ENCODE assay signal across 1 cellular context in genomic region chr14:102540310-102541028, GRCh38.
TF ChIP-seq lines count a peak whose summit lies in the region.

No MANE protein-coding gene starts in this region.

TF ChIP-seq in GM23338, 12 proteins besides CTCF, POLR2A, EP300 and RAD21 (continued from another document):
- TF ChIP-seq, protein P1, sequence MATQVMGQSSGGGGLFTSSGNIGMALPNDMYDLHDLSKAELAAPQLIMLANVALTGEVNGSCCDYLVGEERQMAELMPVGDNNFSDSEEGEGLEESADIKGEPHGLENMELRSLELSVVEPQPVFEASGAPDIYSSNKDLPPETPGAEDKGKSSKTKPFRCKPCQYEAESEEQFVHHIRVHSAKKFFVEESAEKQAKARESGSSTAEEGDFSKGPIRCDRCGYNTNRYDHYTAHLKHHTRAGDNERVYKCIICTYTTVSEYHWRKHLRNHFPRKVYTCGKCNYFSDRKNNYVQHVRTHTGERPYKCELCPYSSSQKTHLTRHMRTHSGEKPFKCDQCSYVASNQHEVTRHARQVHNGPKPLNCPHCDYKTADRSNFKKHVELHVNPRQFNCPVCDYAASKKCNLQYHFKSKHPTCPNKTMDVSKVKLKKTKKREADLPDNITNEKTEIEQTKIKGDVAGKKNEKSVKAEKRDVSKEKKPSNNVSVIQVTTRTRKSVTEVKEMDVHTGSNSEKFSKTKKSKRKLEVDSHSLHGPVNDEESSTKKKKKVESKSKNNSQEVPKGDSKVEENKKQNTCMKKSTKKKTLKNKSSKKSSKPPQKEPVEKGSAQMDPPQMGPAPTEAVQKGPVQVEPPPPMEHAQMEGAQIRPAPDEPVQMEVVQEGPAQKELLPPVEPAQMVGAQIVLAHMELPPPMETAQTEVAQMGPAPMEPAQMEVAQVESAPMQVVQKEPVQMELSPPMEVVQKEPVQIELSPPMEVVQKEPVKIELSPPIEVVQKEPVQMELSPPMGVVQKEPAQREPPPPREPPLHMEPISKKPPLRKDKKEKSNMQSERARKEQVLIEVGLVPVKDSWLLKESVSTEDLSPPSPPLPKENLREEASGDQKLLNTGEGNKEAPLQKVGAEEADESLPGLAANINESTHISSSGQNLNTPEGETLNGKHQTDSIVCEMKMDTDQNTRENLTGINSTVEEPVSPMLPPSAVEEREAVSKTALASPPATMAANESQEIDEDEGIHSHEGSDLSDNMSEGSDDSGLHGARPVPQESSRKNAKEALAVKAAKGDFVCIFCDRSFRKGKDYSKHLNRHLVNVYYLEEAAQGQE (IDR thresholded peaks at IDR 0.05; ENCODE audit: unreplicated experiment): no peak
- TF ChIP-seq, protein P2, sequence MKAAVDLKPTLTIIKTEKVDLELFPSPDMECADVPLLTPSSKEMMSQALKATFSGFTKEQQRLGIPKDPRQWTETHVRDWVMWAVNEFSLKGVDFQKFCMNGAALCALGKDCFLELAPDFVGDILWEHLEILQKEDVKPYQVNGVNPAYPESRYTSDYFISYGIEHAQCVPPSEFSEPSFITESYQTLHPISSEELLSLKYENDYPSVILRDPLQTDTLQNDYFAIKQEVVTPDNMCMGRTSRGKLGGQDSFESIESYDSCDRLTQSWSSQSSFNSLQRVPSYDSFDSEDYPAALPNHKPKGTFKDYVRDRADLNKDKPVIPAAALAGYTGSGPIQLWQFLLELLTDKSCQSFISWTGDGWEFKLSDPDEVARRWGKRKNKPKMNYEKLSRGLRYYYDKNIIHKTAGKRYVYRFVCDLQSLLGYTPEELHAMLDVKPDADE (IDR thresholded peaks at IDR 0.05): no peak
- TF ChIP-seq NANOG (IDR thresholded peaks at IDR 0.05; ENCODE audit: borderline replicate concordance) (no peak), POLR2AphosphoS5 (IDR thresholded peaks at IDR 0.05; ENCODE audit: low read depth) (no peak), STAT1 (IDR thresholded peaks at IDR 0.05; ENCODE audit: unreplicated experiment) (no peak), EZH2 (IDR thresholded peaks at IDR 0.05; ENCODE audit: low read depth, unreplicated experiment) (no peak), CREB1 (CRISPR knock-in tag; IDR thresholded peaks at IDR 0.05; ENCODE audit: low read depth) (no peak), ZNF114 (CRISPR knock-in tag; IDR thresholded peaks at IDR 0.05) (no peak), EZH2phosphoT487 (IDR thresholded peaks at IDR 0.05; ENCODE audit: unreplicated experiment) (no peak), JUNB (IDR thresholded peaks at IDR 0.05; ENCODE audit: unreplicated experiment) (no peak), ZNF331 (CRISPR knock-in tag; IDR thresholded peaks at IDR 0.05; ENCODE audit: low read depth) (no peak)
